Comparison of ENCODE assay signal across 5 cellular contexts in genomic region chr3:68363801-68364200, GRCh38.
"Had no signal": no experiment of that assay in that cellular context is flagged by ENCODE, and none has a peak within 500 bp of the region (broad histone marks: within the 10 kb centered on the region; RNA-seq: fewer than 3 reads in every experiment).

No MANE protein-coding gene starts in this region.

- H3K9me3 Mint-ChIP-seq: H9 had no signal

- H3K4me3 ChIP-seq: K562 had no signal

- H3K4me3 Mint-ChIP-seq: H9 had no signal

- ATAC-seq: K562 had no signal

- H3K27ac Mint-ChIP-seq: H9 had no signal

- DNase-seq: GOT3, H9, HCEC 1CT, IMR-90 had no signal

- H3K4me1 Mint-ChIP-seq: H9 had no signal
